ENCODE assay signal across 9 cellular contexts in the genomic region with DNA sequence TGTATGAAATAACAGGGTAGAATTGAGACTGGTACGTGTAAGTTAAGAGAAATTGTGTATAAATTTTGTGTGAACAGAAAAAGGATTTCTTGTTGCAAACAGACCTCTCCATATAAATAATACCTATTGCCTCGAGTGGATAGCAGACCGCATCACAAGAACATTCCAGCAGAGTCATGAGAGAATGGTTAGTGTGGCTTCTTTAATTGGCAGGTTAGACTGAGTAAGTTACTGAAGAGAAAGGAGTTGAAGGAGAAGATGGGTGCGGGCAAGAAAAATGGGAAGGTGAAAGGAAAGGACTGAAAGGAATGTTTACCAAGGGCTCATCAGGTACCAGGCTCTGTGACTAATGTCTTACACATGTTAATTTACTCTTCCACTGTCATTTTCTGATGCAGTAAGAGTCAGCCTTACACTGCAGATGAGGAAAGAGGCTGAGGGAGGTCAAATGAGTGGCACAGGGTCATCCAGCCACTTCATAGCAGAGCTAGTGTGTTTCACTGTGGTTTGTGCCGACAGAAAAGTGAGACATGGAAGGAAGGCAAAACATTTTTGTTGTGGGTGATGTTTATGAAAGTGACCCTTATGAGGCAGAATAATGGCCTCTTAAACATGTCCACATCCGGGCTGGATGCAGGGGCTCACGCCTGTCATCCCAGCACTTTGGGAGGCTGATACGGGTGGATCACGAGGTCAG. TPM values are rescaled to one million over a fixed set of nuclear protein-coding genes. Genes with fewer than 3 reads are reported as not detected.
DNase-seq lines count a peak whose midpoint lies in the region; ATAC-seq and TF ChIP-seq lines count a peak whose summit lies in the region.
"Not testable (repeated sequence)": the region's sequence is repeated elsewhere in the genome, so short reads cannot be mapped to it uniquely, and the experiment has no call there.
"Had no signal": no experiment of that assay in that cellular context is flagged by ENCODE, and none has a peak within 500 bp of the region (broad histone marks: within the 10 kb centered on the region; RNA-seq: fewer than 3 reads in every experiment).

No MANE protein-coding gene starts in this region.

- peaks cover 27% of the 10 kb centered on the region for H3K9me3 Mint-ChIP-seq in Caco-2 (ENCODE audit: unreplicated experiment)
- peaks cover 82% of the 10 kb centered on the region for H3K9me3 Mint-ChIP-seq in GM23338

- ATAC-seq in GM23338; IMR-90 (ENCODE audit: low read depth); foreskin keratinocyte: not testable (repeated sequence)

- H3K79me2 ChIP-seq in GM23338 (replicated peaks; ENCODE audit: insufficient read depth); trophoblast cell (ENCODE audit: control insufficient read depth, insufficient read depth, low read length, poor library complexity): not testable (repeated sequence)

- not testable (repeated sequence) for H3K9me3 ChIP-seq in Caco-2; IMR-90 (ENCODE audit: control insufficient read depth, insufficient read depth, low read length); trophoblast cell (ENCODE audit: insufficient read depth, low read depth, low read length)

- WGBS in IMR-90 (ENCODE audit: extremely low coverage in 2 of 2, insufficient read length in 1 of 2), 2 experiments = 88% methylated on average over 4 of the region's 9 CpGs; no CpG with 5 or more reads in 1 of the 2 experiments
- WGBS in trophoblast cell (ENCODE audit: extremely low coverage, insufficient coverage, insufficient read length) = no CpG with 5 or more reads among the region's 9 CpGs

- peaks cover 33% of the 10 kb centered on the region for H3K4me1 ChIP-seq in Caco-2
- peaks cover 16% of the 10 kb centered on the region; the same call in 1 of the 2 replicates for H3K4me1 ChIP-seq in GM23338 (ENCODE audit: insufficient read depth)
- not testable (repeated sequence) for H3K4me1 ChIP-seq in IMR-90 (ENCODE audit: control insufficient read depth, insufficient read depth, low read length); trophoblast cell (ENCODE audit: control insufficient read depth in 1 of 2, insufficient read depth in 2 of 2, low read length in 2 of 2)
- peaks cover 14% of the 10 kb centered on the region for H3K4me1 ChIP-seq in foreskin keratinocyte

- not testable (repeated sequence) for H3K27me3 ChIP-seq in Caco-2 (replicated peaks; ENCODE audit: control insufficient read depth, insufficient read depth, low read length); GM23338 (ENCODE audit: insufficient read depth); IMR-90 (ENCODE audit: control insufficient read depth, insufficient read depth, low read length); foreskin keratinocyte; trophoblast cell (ENCODE audit: insufficient read depth, low read length)

- H3K27ac ChIP-seq in GM23338 (ENCODE audit: low read depth) = peak overlapping the region; percentile 88
- H3K27ac ChIP-seq in IMR-90 (ENCODE audit: insufficient read depth, low read length); foreskin keratinocyte; trophoblast cell (ENCODE audit: low read depth, low read length): not testable (repeated sequence)

- not testable (repeated sequence) for TF ChIP-seq POLR2A in IMR-90 (IDR thresholded peaks at IDR 0.05; ENCODE audit: low read depth, low read length)

- in situ Hi-C loops in IMR-90 (cut with MboI; ENCODE audit: low sequenced_read_pairs) = not testable (repeated sequence)

- H2AK9ac ChIP-seq in IMR-90 (replicated peaks; ENCODE audit: low read depth, low read length, poor library complexity) = not testable (repeated sequence)

- H2BK120ac ChIP-seq in IMR-90 (ENCODE audit: low read depth, low read length) = peak overlapping the region; percentile 89
- H2BK120ac ChIP-seq in trophoblast cell (ENCODE audit: insufficient read depth, low read length, poor library complexity) = not testable (repeated sequence)

- peak overlapping the region; percentile 85; the same call in 1 of the 2 replicates for H2BK20ac ChIP-seq in IMR-90 (ENCODE audit: low read depth, low read length)

- H3K36me3 ChIP-seq in Caco-2 (ENCODE audit: control insufficient read depth, insufficient read depth, low read length); GM23338 (ENCODE audit: insufficient read depth); IMR-90 (ENCODE audit: control insufficient read depth, insufficient read depth, low read length); trophoblast cell (ENCODE audit: control insufficient read depth in 1 of 2, insufficient read depth in 2 of 2, low read length in 2 of 2): not testable (repeated sequence)

- H2AFZ ChIP-seq in GM23338; IMR-90 (replicated peaks; ENCODE audit: low read length, poor library complexity); trophoblast cell (ENCODE audit: insufficient read depth, low read length, poor library complexity): not testable (repeated sequence)

- peak overlapping the region; percentile 58 for H2BK5ac ChIP-seq in IMR-90 (ENCODE audit: low read depth, low read length, poor library complexity, severe bottlenecking)
- H2BK5ac ChIP-seq in trophoblast cell (ENCODE audit: low read depth, low read length, poor library complexity) = not testable (repeated sequence)

- H4K20me1 ChIP-seq in GM23338 (replicated peaks; ENCODE audit: insufficient read depth); IMR-90 (ENCODE audit: insufficient read depth, low read length): not testable (repeated sequence)

- TF ChIP-seq CTCF in Caco-2 (IDR thresholded peaks at IDR 0.05; ENCODE audit: insufficient read depth in 1 of 2, low read depth in 1 of 2, low read length in 1 of 2, severe bottlenecking in 1 of 2, unreplicated experiment in 1 of 2); GM23338 (conservative IDR thresholded peaks at IDR 0.05; ENCODE audit: low read depth in 2 of 2); IMR-90 (conservative IDR thresholded peaks at IDR 0.05; ENCODE audit: low read depth, low read length); foreskin keratinocyte (conservative IDR thresholded peaks at IDR 0.05): not testable (repeated sequence)

- H3K9ac ChIP-seq in IMR-90 (ENCODE audit: low read depth, low read length); trophoblast cell (ENCODE audit: low read length): not testable (repeated sequence)

- not testable (repeated sequence) for H3K56ac ChIP-seq in IMR-90 (ENCODE audit: extremely low read depth, insufficient read depth, low read length)

- dilution Hi-C loops in IMR-90 (cut with HindIII; ENCODE audit: low sequenced_read_pairs, unreplicated experiment) = not testable (repeated sequence)

- H3K4me1 Mint-ChIP-seq in Caco-2 (ENCODE audit: low read depth, unreplicated experiment) (peaks cover 24% of the 10 kb centered on the region), GM23338 (peaks cover 15% of the 10 kb centered on the region; the same call in 2 of the 3 replicates)

- not testable (repeated sequence) for TF ChIP-seq RAD21 in IMR-90 (IDR thresholded peaks at IDR 0.05; ENCODE audit: low read length)

- peak overlapping the region; percentile 34 for H3K4me2 ChIP-seq in GM23338
- not testable (repeated sequence) for H3K4me2 ChIP-seq in IMR-90 (ENCODE audit: low read depth, low read length); trophoblast cell (ENCODE audit: low read length)

- H3K27me3 Mint-ChIP-seq in Caco-2 (ENCODE audit: insufficient read depth, unreplicated experiment); GM23338 (ENCODE audit: insufficient read depth, low read depth, poor library complexity): not testable (repeated sequence)

- not testable (repeated sequence) for H2BK15ac ChIP-seq in IMR-90 (ENCODE audit: low read depth, low read length)

- not testable (repeated sequence) for BruUV-seq in Caco-2 (replicated peaks; lab: Mats Ljungman, UMichigan); IMR-90 (replicated peaks; lab: Mats Ljungman, UMichigan)

- CTCF ChIA-PET in Caco-2 (lab: Charles Lee); IMR-90 (lab: Yijun Ruan, JAX): not testable (repeated sequence)

- H4K5ac ChIP-seq in IMR-90 (ENCODE audit: low read depth, low read length) = peak overlapping the region; percentile 63; the same call in 1 of the 2 replicates

- H3K23ac ChIP-seq in IMR-90 (ENCODE audit: low read depth, low read length); trophoblast cell (ENCODE audit: low read length): not testable (repeated sequence)

- not testable (repeated sequence) for H3K4me3 ChIP-seq in Caco-2 (ENCODE audit: low read depth, low read length); GM23338; IMR-90 (ENCODE audit: insufficient read depth, low read depth, low read length); trophoblast cell (ENCODE audit: low read depth, low read length)

- H3K36me3 Mint-ChIP-seq in Caco-2 (ENCODE audit: insufficient read depth, unreplicated experiment) = peaks cover 10% of the 10 kb centered on the region
- H3K36me3 Mint-ChIP-seq in GM23338 (ENCODE audit: low read depth) = not testable (repeated sequence)

- POLR2A ChIA-PET in Caco-2 (lab: Charles Lee); IMR-90 (lab: Charles Lee; ENCODE audit: unreplicated experiment): not testable (repeated sequence)

- H3K14ac ChIP-seq in IMR-90 (replicated peaks; ENCODE audit: low read depth, low read length); trophoblast cell (ENCODE audit: low read length): not testable (repeated sequence)

- intact Hi-C loops in Caco-2 (cut with micrococcal nuclease; ENCODE audit: unreplicated experiment) = loop anchor here (5.0 kb wide), 1 partner anchor 64 kb away; no protein-coding TSS in a partner anchor
- intact Hi-C loops in IMR-90 (cut with micrococcal nuclease) = not testable (repeated sequence)

- not testable (repeated sequence) for H3K79me1 ChIP-seq in IMR-90 (ENCODE audit: low read depth in 1 of 2, low read length in 2 of 2); trophoblast cell (ENCODE audit: low read length)

- DNase-seq in Caco-2; GM23338 (ENCODE audit: low spot score): not testable (repeated sequence)
- peak; percentile 47 for DNase-seq in IMR-90
- DNase-seq in RPMI7951 (ENCODE audit: low read depth) = peak; percentile 61
- DNase-seq in amniotic epithelial cell (ENCODE audit: low read depth) = peak; percentile 45
- peak; percentile 1 for DNase-seq in dedifferentiated amniotic fluid mesenchymal stem cell (ENCODE audit: extremely low spot score)
- DNase-seq in foreskin keratinocyte = peak; percentile 64 to 66
- DNase-seq in trophoblast cell = peak; percentile 72 to 86

- H3K4me3 Mint-ChIP-seq in Caco-2 (ENCODE audit: unreplicated experiment) = peak overlapping the region; percentile 25
- not testable (repeated sequence) for H3K4me3 Mint-ChIP-seq in GM23338

- H3F3A ChIP-seq in GM23338 (replicated peaks; ENCODE audit: low read depth) = not testable (repeated sequence)

- not testable (repeated sequence) for H3K9me1 ChIP-seq in IMR-90 (ENCODE audit: insufficient read depth, low read length)

- not testable (repeated sequence) for H3K9me2 ChIP-seq in GM23338 (ENCODE audit: insufficient read depth)

- H2AK5ac ChIP-seq in IMR-90 (ENCODE audit: low read depth, low read length) = peak overlapping the region; percentile 7
- H2AK5ac ChIP-seq in trophoblast cell (ENCODE audit: low read length) = not testable (repeated sequence)

- peak overlapping the region; percentile 69 for H3K4ac ChIP-seq in IMR-90 (ENCODE audit: low read depth, low read length)
- H3K4ac ChIP-seq in trophoblast cell (ENCODE audit: low read depth, low read length) = not testable (repeated sequence)

- H3K18ac ChIP-seq in IMR-90 (ENCODE audit: low read depth, low read length); trophoblast cell (ENCODE audit: low read length): not testable (repeated sequence)

- peak overlapping the region; percentile 83 for H3K27ac Mint-ChIP-seq in Caco-2 (ENCODE audit: unreplicated experiment)
- H3K27ac Mint-ChIP-seq in GM23338 = peak overlapping the region; percentile 11

- H2BK12ac ChIP-seq in trophoblast cell (ENCODE audit: low read length) = not testable (repeated sequence)

- H4K8ac ChIP-seq in IMR-90 (ENCODE audit: low read depth in 2 of 2, low read length in 2 of 2) = peak overlapping the region in 1 of 2 experiments; percentile 60; a peak in 1 of 4 replicates
- H4K8ac ChIP-seq in trophoblast cell (ENCODE audit: low read depth, low read length) = not testable (repeated sequence)

- H4K91ac ChIP-seq in IMR-90 (ENCODE audit: insufficient read depth, low read depth, low read length); trophoblast cell (ENCODE audit: low read depth, low read length): not testable (repeated sequence)

- not testable (repeated sequence) for H4K12ac ChIP-seq in trophoblast cell (ENCODE audit: low read depth, low read length)

RNA-seq across cellular contexts. Expression of a gene that starts 46.6 kb away (rescaled TPM):
- total RNA-seq in Caco-2 (2022) (0.37 TPM in 1 of 2 replicates, not detected in the other), IMR-90 (2012; rRNA removed) (0.90 and 1.1 TPM in 2 replicates), foreskin keratinocyte (not detected in 2 replicates)
- not detected in 2 replicates for total RNA-seq in GM23338 (2014; rRNA removed; shearing (Covaris generic))
- polyA plus RNA-seq in GM23338 (2016; fragmentation: Nextera tagmentation; extraction: Ambion mirVana) (not detected in 2 replicates), IMR-90 (2012; rRNA removed) (2.5 and 2.7 TPM in 2 replicates), foreskin keratinocyte (not detected in 2 replicates)
- polyA plus RNA-seq in IMR-90 (2012; cell fraction: cytosol; rRNA removed) = 1.6 and 1.9 TPM in 2 replicates
- polyA plus RNA-seq in IMR-90 (2012; cell fraction: nucleus; rRNA removed; ENCODE audit: low replicate concordance) = 0.62 and 2.6 TPM in 2 replicates
- total RNA-seq in RPMI7951 (2014; rRNA removed; shearing (Covaris generic)) = 0.24 TPM in 1 of 2 replicates, not detected in the other
- polyA plus RNA-seq in trophoblast cell (2013) = not detected in 2 replicates
- total RNA-seq: GM12878 had no signal
- polyA plus RNA-seq: GM12878 had no signal
